In the genomic region with DNA sequence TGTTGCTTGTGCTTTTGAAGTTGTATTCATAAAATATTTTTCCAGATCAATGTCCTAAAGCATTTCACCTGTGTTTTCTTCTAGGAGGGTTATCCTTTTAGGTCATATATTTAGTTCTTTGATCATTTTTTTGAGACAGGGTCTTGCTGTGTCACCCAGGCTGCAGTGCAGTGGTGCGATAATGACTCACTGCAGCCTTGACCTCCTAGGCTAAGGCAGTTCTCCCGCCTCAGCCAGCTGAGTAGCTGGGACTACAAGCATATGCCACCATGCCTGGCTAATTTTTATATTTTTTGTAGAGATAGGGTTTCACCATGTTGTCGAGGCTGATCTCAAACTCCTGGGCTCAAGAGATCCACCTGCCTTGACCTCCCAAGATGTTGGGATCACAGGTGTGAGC, we compare ENCODE assay signal across 6 cellular contexts.
"Had no signal": no experiment of that assay in that cellular context is flagged by ENCODE, and none has a peak within 500 bp of the region (broad histone marks: within the 10 kb centered on the region; RNA-seq: fewer than 3 reads in every experiment).

No MANE protein-coding gene starts in this region.

- H3K4me3 Mint-ChIP-seq: GM23338, H9 had no signal

- H3K27ac ChIP-seq: HL-60 had no signal

- H3K4me1 Mint-ChIP-seq: GM23338, H9 had no signal

- FAIRE-seq: H1 had no signal

- ATAC-seq: GM23338 had no signal

- H3K4me3 ChIP-seq: GM23338 had no signal

- H3K4me2 ChIP-seq: GM23338 had no signal

- H3K27ac Mint-ChIP-seq: GM23338, H9 had no signal

- DNase-seq: H9, HCEC 1CT, IMR-90 had no signal

- H2AFZ ChIP-seq: GM23338 had no signal
